In the genomic region with DNA sequence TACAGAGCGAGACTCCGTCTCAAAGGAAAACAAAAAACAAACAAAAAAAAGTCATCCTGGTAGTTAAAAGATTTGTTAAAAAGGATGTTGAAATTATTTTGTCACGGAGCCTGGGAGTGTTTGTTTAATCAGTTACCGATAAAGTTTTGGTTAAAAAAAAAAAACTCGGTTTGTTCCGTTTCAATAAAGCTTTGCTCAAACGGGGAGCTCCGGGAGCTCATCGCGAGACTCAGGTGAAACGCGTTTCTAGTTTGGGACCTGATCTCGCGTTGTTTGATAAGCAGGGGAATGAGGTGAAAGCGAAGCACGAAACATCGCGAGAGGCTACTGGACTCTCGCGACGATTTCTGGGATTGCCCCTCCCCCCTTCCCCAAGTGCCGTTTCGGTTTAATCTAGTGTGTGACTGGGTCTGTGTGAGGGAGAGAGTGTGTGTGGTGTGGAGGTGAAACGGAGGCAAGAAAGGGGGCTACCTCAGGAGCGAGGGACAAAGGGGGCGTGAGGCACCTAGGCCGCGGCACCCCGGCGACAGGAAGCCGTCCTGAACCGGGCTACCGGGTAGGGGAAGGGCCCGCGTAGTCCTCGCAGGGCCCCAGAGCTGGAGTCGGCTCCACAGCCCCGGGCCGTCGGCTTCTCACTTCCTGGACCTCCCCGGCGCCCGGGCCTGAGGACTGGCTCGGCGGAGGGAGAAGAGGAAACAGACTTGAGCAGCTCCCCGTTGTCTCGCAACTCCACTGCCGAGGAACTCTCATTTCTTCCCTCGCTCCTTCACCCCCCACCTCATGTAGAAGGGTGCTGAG, we compare ENCODE assay signal across 1 cellular context.
A peak's percentile ranks its signal among the peaks of the same experiment; 100 is the strongest.
TF ChIP-seq lines count a peak whose summit lies in the region.

TSS of gene CDK12 (plus strand) at position 374 of the 798 bp plus-strand sequence. CDS start 586 bp downstream, outside the sequence.

TF ChIP-seq in GM12878, 131 proteins besides CTCF, POLR2A, EP300 and RAD21 (continued from another document and continues in another):
- TF ChIP-seq LARP7 (IDR thresholded peaks at IDR 0.05) (no peak; the same call in none of the 2 replicates), SPI1 (IDR thresholded peaks at IDR 0.05; ENCODE audit: borderline replicate concordance, insufficient read depth, low read depth, low read length) (no peak), TCF3 (IDR thresholded peaks at IDR 0.05; ENCODE audit: borderline replicate concordance, insufficient read depth, low read depth, low read length) (0 out of 2 replicates have a peak, but pooled peaks have one; percentile 9), NR2F1 (conservative IDR thresholded peaks at IDR 0.05) (0 out of 2 replicates have a peak, but pooled peaks have one; percentile 7), PBX3 (IDR thresholded peaks at IDR 0.05; ENCODE audit: insufficient replicate concordance, low read depth, low read length) (no peak), CBFB (IDR thresholded peaks at IDR 0.05; ENCODE audit: low read depth) (peak; percentile 100), TAF1 (IDR thresholded peaks at IDR 0.05; ENCODE audit: borderline replicate concordance, low read depth, low read length) (peak; percentile 96), PKNOX1 (IDR thresholded peaks at IDR 0.05) (peak; percentile 91), KDM1A (IDR thresholded peaks at IDR 0.05; ENCODE audit: borderline replicate concordance) (no peak), RFX5 (IDR thresholded peaks at IDR 0.05; ENCODE audit: low read depth, low read length) (no peak), CHD1 (IDR thresholded peaks at IDR 0.05; ENCODE audit: low read depth, low read length) (0 out of 2 replicates have a peak, but pooled peaks have one; percentile 88), IKZF2 (IDR thresholded peaks at IDR 0.05) (peak; percentile 51 to 65; a peak in 2 of 4 replicates), JUNB (IDR thresholded peaks at IDR 0.05) (peak; percentile 32; the same call in 1 of the 2 replicates), CREB1 (IDR thresholded peaks at IDR 0.05; ENCODE audit: low read depth) (peak; percentile 67), TCF12 (IDR thresholded peaks at IDR 0.05; ENCODE audit: low read depth, low read length) (peak; percentile 61; the same call in 1 of the 2 replicates), PML (IDR thresholded peaks at IDR 0.05; ENCODE audit: low read length) (peak; percentile 94), HDGF (IDR thresholded peaks at IDR 0.05) (peak; percentile 86), POLR2AphosphoS5 (IDR thresholded peaks at IDR 0.05; ENCODE audit: low read length) (peak; percentile 98), MXI1 (IDR thresholded peaks at IDR 0.05; ENCODE audit: low read depth, low read length) (peak; percentile 95), SUZ12 (IDR thresholded peaks at IDR 0.05; ENCODE audit: unreplicated experiment) (no peak), RB1 (IDR thresholded peaks at IDR 0.05; ENCODE audit: borderline replicate concordance) (peak; percentile 71; the same call in 1 of the 2 replicates), RAD51 (IDR thresholded peaks at IDR 0.05) (peak; percentile 61), TBL1XR1 (IDR thresholded peaks at IDR 0.05; ENCODE audit: low read depth, low read length) (no peak; the same call in 1 of the 2 replicates), SIX5 (IDR thresholded peaks at IDR 0.05; ENCODE audit: low read depth, low read length, severe bottlenecking) (peak; percentile 14), SMAD5 (IDR thresholded peaks at IDR 0.05; ENCODE audit: low read depth) (peak; percentile 96), IKZF1 (conservative IDR thresholded peaks at IDR 0.05) (peak; percentile 69; the same call in 1 of the 2 replicates), BRCA1 (IDR thresholded peaks at IDR 0.05; ENCODE audit: low read depth, low read length) (peak; percentile 100), PAX8 (IDR thresholded peaks at IDR 0.05) (no peak), TCF7 (IDR thresholded peaks at IDR 0.05; ENCODE audit: borderline replicate concordance) (peak; percentile 84), CEBPB (IDR thresholded peaks at IDR 0.05; ENCODE audit: borderline replicate concordance in 1 of 2, low read depth in 2 of 2, low read length in 2 of 2) (no peak), PRDM15 (CRISPR knock-in tag; IDR thresholded peaks at IDR 0.05) (no peak), YY1 (IDR thresholded peaks at IDR 0.05; ENCODE audit: low read depth, low read length) (peak; percentile 85), JUND (IDR thresholded peaks at IDR 0.05; ENCODE audit: low read depth, low read length) (no peak), CREM (IDR thresholded peaks at IDR 0.05; ENCODE audit: low read depth) (peak; percentile 2; the same call in 1 of the 2 replicates), NFXL1 (IDR thresholded peaks at IDR 0.05; ENCODE audit: borderline replicate concordance) (no peak), BCL11A (IDR thresholded peaks at IDR 0.05; ENCODE audit: low read depth, low read length) (no peak), RCOR1 (conservative IDR thresholded peaks at IDR 0.05; ENCODE audit: low read depth, low read length) (peak; percentile 100), SREBF2 (IDR thresholded peaks at IDR 0.05; ENCODE audit: low read length) (no peak)
- TF ChIP-seq, protein P1, sequence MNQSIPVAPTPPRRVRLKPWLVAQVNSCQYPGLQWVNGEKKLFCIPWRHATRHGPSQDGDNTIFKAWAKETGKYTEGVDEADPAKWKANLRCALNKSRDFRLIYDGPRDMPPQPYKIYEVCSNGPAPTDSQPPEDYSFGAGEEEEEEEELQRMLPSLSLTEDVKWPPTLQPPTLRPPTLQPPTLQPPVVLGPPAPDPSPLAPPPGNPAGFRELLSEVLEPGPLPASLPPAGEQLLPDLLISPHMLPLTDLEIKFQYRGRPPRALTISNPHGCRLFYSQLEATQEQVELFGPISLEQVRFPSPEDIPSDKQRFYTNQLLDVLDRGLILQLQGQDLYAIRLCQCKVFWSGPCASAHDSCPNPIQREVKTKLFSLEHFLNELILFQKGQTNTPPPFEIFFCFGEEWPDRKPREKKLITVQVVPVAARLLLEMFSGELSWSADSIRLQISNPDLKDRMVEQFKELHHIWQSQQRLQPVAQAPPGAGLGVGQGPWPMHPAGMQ (IDR thresholded peaks at IDR 0.05; ENCODE audit: borderline replicate concordance), result peak; percentile 98
- TF ChIP-seq, protein P2, sequence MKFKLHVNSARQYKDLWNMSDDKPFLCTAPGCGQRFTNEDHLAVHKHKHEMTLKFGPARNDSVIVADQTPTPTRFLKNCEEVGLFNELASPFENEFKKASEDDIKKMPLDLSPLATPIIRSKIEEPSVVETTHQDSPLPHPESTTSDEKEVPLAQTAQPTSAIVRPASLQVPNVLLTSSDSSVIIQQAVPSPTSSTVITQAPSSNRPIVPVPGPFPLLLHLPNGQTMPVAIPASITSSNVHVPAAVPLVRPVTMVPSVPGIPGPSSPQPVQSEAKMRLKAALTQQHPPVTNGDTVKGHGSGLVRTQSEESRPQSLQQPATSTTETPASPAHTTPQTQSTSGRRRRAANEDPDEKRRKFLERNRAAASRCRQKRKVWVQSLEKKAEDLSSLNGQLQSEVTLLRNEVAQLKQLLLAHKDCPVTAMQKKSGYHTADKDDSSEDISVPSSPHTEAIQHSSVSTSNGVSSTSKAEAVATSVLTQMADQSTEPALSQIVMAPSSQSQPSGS (IDR thresholded peaks at IDR 0.05; ENCODE audit: low read length), result peak; percentile 99
- TF ChIP-seq, protein P3, sequence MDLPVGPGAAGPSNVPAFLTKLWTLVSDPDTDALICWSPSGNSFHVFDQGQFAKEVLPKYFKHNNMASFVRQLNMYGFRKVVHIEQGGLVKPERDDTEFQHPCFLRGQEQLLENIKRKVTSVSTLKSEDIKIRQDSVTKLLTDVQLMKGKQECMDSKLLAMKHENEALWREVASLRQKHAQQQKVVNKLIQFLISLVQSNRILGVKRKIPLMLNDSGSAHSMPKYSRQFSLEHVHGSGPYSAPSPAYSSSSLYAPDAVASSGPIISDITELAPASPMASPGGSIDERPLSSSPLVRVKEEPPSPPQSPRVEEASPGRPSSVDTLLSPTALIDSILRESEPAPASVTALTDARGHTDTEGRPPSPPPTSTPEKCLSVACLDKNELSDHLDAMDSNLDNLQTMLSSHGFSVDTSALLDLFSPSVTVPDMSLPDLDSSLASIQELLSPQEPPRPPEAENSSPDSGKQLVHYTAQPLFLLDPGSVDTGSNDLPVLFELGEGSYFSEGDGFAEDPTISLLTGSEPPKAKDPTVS (IDR thresholded peaks at IDR 0.05; ENCODE audit: low read depth, low read length), result peak; percentile 62; the same call in 1 of the 2 replicates
- TF ChIP-seq, protein P4, sequence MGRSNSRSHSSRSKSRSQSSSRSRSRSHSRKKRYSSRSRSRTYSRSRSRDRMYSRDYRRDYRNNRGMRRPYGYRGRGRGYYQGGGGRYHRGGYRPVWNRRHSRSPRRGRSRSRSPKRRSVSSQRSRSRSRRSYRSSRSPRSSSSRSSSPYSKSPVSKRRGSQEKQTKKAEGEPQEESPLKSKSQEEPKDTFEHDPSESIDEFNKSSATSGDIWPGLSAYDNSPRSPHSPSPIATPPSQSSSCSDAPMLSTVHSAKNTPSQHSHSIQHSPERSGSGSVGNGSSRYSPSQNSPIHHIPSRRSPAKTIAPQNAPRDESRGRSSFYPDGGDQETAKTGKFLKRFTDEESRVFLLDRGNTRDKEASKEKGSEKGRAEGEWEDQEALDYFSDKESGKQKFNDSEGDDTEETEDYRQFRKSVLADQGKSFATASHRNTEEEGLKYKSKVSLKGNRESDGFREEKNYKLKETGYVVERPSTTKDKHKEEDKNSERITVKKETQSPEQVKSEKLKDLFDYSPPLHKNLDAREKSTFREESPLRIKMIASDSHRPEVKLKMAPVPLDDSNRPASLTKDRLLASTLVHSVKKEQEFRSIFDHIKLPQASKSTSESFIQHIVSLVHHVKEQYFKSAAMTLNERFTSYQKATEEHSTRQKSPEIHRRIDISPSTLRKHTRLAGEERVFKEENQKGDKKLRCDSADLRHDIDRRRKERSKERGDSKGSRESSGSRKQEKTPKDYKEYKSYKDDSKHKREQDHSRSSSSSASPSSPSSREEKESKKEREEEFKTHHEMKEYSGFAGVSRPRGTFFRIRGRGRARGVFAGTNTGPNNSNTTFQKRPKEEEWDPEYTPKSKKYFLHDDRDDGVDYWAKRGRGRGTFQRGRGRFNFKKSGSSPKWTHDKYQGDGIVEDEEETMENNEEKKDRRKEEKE (IDR thresholded peaks at IDR 0.05), result no peak
- TF ChIP-seq, protein P5, sequence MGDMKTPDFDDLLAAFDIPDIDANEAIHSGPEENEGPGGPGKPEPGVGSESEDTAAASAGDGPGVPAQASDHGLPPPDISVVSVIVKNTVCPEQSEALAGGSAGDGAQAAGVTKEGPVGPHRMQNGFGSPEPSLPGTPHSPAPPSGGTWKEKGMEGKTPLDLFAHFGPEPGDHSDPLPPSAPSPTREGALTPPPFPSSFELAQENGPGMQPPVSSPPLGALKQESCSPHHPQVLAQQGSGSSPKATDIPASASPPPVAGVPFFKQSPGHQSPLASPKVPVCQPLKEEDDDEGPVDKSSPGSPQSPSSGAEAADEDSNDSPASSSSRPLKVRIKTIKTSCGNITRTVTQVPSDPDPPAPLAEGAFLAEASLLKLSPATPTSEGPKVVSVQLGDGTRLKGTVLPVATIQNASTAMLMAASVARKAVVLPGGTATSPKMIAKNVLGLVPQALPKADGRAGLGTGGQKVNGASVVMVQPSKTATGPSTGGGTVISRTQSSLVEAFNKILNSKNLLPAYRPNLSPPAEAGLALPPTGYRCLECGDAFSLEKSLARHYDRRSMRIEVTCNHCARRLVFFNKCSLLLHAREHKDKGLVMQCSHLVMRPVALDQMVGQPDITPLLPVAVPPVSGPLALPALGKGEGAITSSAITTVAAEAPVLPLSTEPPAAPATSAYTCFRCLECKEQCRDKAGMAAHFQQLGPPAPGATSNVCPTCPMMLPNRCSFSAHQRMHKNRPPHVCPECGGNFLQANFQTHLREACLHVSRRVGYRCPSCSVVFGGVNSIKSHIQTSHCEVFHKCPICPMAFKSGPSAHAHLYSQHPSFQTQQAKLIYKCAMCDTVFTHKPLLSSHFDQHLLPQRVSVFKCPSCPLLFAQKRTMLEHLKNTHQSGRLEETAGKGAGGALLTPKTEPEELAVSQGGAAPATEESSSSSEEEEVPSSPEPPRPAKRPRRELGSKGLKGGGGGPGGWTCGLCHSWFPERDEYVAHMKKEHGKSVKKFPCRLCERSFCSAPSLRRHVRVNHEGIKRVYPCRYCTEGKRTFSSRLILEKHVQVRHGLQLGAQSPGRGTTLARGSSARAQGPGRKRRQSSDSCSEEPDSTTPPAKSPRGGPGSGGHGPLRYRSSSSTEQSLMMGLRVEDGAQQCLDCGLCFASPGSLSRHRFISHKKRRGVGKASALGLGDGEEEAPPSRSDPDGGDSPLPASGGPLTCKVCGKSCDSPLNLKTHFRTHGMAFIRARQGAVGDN (IDR thresholded peaks at IDR 0.05), result peak; percentile 58
